24 cellular contexts compared by ENCODE assay signal in genomic region chr18:35436076-35436649, GRCh38. TPM values are rescaled to one million over a fixed set of nuclear protein-coding genes. Genes with fewer than 3 reads are reported as not detected.
DNase-seq lines count a peak whose midpoint lies in the region; ATAC-seq and TF ChIP-seq lines count a peak whose summit lies in the region.
"Had no signal": no experiment of that assay in that cellular context is flagged by ENCODE, and none has a peak within 500 bp of the region (broad histone marks: within the 10 kb centered on the region; RNA-seq: fewer than 3 reads in every experiment).

No MANE protein-coding gene starts in this region.

- CTCF ChIA-PET in activated CD8-positive, alpha-beta T cell treated with anti-CD3 and anti-CD28 coated beads for 36 hours (lab: Charles Lee) = interaction anchor here (1.5 to 2.9 kb wide), 2 partner anchors 23 to 50 kb away, joined by 3 to 8 read pairs; no protein-coding TSS in a partner anchor

- no peaks in the 10 kb centered on the region for H3K27me3 Mint-ChIP-seq in activated CD8-positive, alpha-beta T cell treated with anti-CD3 and anti-CD28 coated beads for 36 hours
- H3K27me3 Mint-ChIP-seq: progenitor cell of endocrine pancreas had no signal

- H3K9me3 ChIP-seq in adipocyte (ENCODE audit: control insufficient read depth, low read length) = peaks cover 15% of the 10 kb centered on the region
- H3K9me3 ChIP-seq: mucosa of descending colon, suprapubic skin, vagina had no signal

- no peak for TF ChIP-seq CTCF in activated CD8-positive, alpha-beta T cell treated with anti-CD3 and anti-CD28 coated beads for 36 hours (IDR thresholded peaks at IDR 0.05)

- no peaks in the 10 kb centered on the region for H3K36me3 ChIP-seq in adipocyte (ENCODE audit: control insufficient read depth, insufficient read depth, low read length, severe bottlenecking)
- H3K36me3 ChIP-seq: suprapubic skin, vagina had no signal

- POLR2A ChIA-PET in activated CD8-positive, alpha-beta T cell treated with anti-CD3 and anti-CD28 coated beads for 36 hours (lab: Charles Lee) = no interaction called here

- no peaks in the 10 kb centered on the region for H3K4me1 Mint-ChIP-seq in activated CD8-positive, alpha-beta T cell treated with anti-CD3 and anti-CD28 coated beads for 36 hours (ENCODE audit: low read depth)
- H3K4me1 Mint-ChIP-seq: stimulated activated effector memory CD8-positive, alpha-beta T cell treated with anti-CD3 and anti-CD28 coated beads, Interleukin-12 subunit alpha, Interleukin-12 subunit beta, amount 100 ng/mL, for 72 hours; T-cell had no signal

- no peak overlapping the region for H3K9ac ChIP-seq in adipocyte (ENCODE audit: low read length)

- H3K9me3 Mint-ChIP-seq in activated CD8-positive, alpha-beta T cell treated with anti-CD3 and anti-CD28 coated beads for 36 hours = peaks cover 7% of the 10 kb centered on the region
- H3K9me3 Mint-ChIP-seq: HFFc6 had no signal

- no peak for ATAC-seq in activated CD8-positive, alpha-beta T cell treated with anti-CD3 and anti-CD28 coated beads for 36 hours
- ATAC-seq: activated T-cell treated with anti-CD3 and anti-CD28 coated beads, Interleukin-2, amount 50 U/mL, for 4 hours; mucosa of descending colon; stimulated activated effector memory CD8-positive, alpha-beta T cell treated with anti-CD3 and anti-CD28 coated beads, Interleukin-12 subunit alpha, Interleukin-12 subunit beta, amount 100 ng/mL, for 72 hours; T-cell had no signal

- H3K4me3 Mint-ChIP-seq in activated CD8-positive, alpha-beta T cell treated with anti-CD3 and anti-CD28 coated beads for 36 hours = no peak overlapping the region
- H3K4me3 Mint-ChIP-seq: activated T-cell treated with anti-CD3 and anti-CD28 coated beads, Interleukin-2, amount 50 U/mL, for 4 hours; HFFc6; stimulated activated effector memory CD8-positive, alpha-beta T cell treated with anti-CD3 and anti-CD28 coated beads, Interleukin-12 subunit alpha, Interleukin-12 subunit beta, amount 100 ng/mL, for 72 hours; T-cell had no signal

- H3K27me3 ChIP-seq in adipocyte (replicated peaks; ENCODE audit: control insufficient read depth, insufficient read depth, low read length) = no peaks in the 10 kb centered on the region
- H3K27me3 ChIP-seq: suprapubic skin, vagina had no signal

- H3K36me3 Mint-ChIP-seq in activated CD8-positive, alpha-beta T cell treated with anti-CD3 and anti-CD28 coated beads for 36 hours (ENCODE audit: low read depth) = peaks cover 3% of the 10 kb centered on the region
- H3K36me3 Mint-ChIP-seq: stimulated activated effector memory CD8-positive, alpha-beta T cell treated with anti-CD3 and anti-CD28 coated beads, Interleukin-12 subunit alpha, Interleukin-12 subunit beta, amount 100 ng/mL, for 72 hours; T-cell had no signal

- no peak overlapping the region for H3K27ac Mint-ChIP-seq in activated CD8-positive, alpha-beta T cell treated with anti-CD3 and anti-CD28 coated beads for 36 hours
- H3K27ac Mint-ChIP-seq: HFFc6; progenitor cell of endocrine pancreas; stimulated activated effector memory CD8-positive, alpha-beta T cell treated with anti-CD3 and anti-CD28 coated beads, Interleukin-12 subunit alpha, Interleukin-12 subunit beta, amount 100 ng/mL, for 72 hours; T-cell had no signal

- H3K4me1 ChIP-seq in adipocyte (ENCODE audit: control insufficient read depth, insufficient read depth, low read length) = peaks cover 4% of the 10 kb centered on the region
- H3K4me1 ChIP-seq: suprapubic skin, vagina had no signal

- intact Hi-C loops in activated CD8-positive, alpha-beta T cell treated with anti-CD3 and anti-CD28 coated beads for 36 hours (cut with micrococcal nuclease) = no loop called here

- H3K4me3 ChIP-seq in adipocyte (ENCODE audit: low read length) = no peak overlapping the region
- H3K4me3 ChIP-seq: mucosa of descending colon, suprapubic skin, vagina had no signal

- H3K27ac ChIP-seq in epithelial cell of prostate = peak overlapping the region; percentile 15
- H3K27ac ChIP-seq: suprapubic skin, vagina had no signal

- DNase-seq in HCEC 1CT (peak; percentile 22), adipocyte (ENCODE audit: low read depth) (peak; percentile 51), epithelial cell of prostate (ENCODE audit: low read depth, low spot score) (no peak), smooth muscle cell of the brain vasculature (ENCODE audit: low read depth, low spot score) (peak; percentile 45), NCI-H1436 (lab: John Stamatoyannopoulos, UW) (no peak), inferior parietal cortex (ENCODE audit: extremely low spot score) (no peak)
- no peak for DNase-seq in activated CD8-positive, alpha-beta T cell treated with anti-CD3 and anti-CD28 coated beads for 36 hours
- DNase-seq: activated CD8-positive, alpha-beta memory T cell treated with anti-CD3 and anti-CD28 coated beads for 24 hours; activated naive CD4-positive, alpha-beta T cell; activated T-cell treated with anti-CD3 and anti-CD28 coated beads, Interleukin-2, amount 50 U/mL, for 4 hours; HFFc6; hypothalamus; KG1; mucosa of descending colon; NCI-H1694 treated with DMSO at 0.1 percent for 48 hours; NCI-H69; SHP77; stimulated activated CD4-positive, alpha-beta T cell treated with anti-CD3 and anti-CD28 coated beads, Interleukin-2, amount 100 ng/mL, for 24 hours; T-cell had no signal

RNA-seq across cellular contexts. Expression of gene ZNF396, which starts 59.0 kb away (rescaled TPM):
- under 1 TPM; 0.38 TPM for total RNA-seq in activated CD8-positive, alpha-beta T cell treated with anti-CD3 and anti-CD28 coated beads for 36 hours
- total RNA-seq: HT-29 had no signal

Comparison
In these comparisons a context has a peak if more than half of its experiments do, and no peak if none do; other contexts are left out.
1. DNase-seq: peak in HCEC 1CT (single experiment), adipocyte (single experiment) and smooth muscle cell of the brain vasculature (single experiment); none in epithelial cell of prostate (single experiment), activated CD8-positive, alpha-beta T cell treated with anti-CD3 and anti-CD28 coated beads for 36 hours (single experiment), NCI-H1436 (single experiment) and inferior parietal cortex (single experiment).